Comparison of ENCODE assay signal across 1 cellular context in the genomic region with DNA sequence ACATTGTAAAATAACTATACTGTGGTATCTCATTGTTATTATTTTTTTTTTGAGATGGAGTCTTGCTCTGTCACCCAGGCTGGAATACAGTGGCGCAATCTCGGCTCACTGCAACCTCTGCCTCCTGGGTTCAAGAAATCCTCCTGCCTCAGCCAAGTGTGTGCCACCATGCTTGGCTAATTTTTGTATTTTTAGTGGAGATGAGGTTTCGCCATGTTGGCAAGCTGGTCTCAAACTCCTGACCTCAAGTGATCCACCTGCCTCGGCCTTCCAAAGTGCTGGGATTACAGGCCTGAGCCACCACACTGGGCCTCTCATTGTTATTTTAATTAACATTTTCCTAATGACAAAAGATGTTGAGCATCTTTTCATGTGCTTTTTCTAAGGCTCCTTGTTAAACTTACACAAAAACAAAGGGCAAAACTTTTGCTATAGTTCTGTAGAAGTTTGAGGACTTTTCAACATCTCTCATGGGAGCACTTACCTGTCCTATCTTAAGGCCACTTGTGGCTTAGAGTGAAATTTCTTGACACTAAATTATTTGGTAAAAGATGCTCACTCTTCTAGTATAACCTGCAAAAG. TPM values are rescaled to one million over a fixed set of nuclear protein-coding genes. Genes with fewer than 3 reads are reported as not detected.
"Had no signal": no experiment of that assay in that cellular context is flagged by ENCODE, and none has a peak within 500 bp of the region (broad histone marks: within the 10 kb centered on the region; RNA-seq: fewer than 3 reads in every experiment).

No MANE protein-coding gene starts in this region.

RNA-seq across cellular contexts. Expression of gene DLGAP1, which starts 39.7 kb away (rescaled TPM):
- total RNA-seq: natural killer cell had no signal
